Comparison of ENCODE assay signal across 24 cellular contexts in genomic region chr6:149225370-149225769, GRCh38.
"Had no signal": no experiment of that assay in that cellular context is flagged by ENCODE, and none has a peak within 500 bp of the region (broad histone marks: within the 10 kb centered on the region; RNA-seq: fewer than 3 reads in every experiment).

No MANE protein-coding gene starts in this region.

- H3K9me3 ChIP-seq: esophagus squamous epithelium, heart right ventricle, prostate gland, right atrium auricular region, sigmoid colon, spleen, thoracic aorta, tibial nerve, upper lobe of left lung had no signal

- H3K27me3 ChIP-seq: esophagus squamous epithelium, right atrium auricular region, sigmoid colon, spleen, tibial nerve, upper lobe of left lung had no signal

- H3K36me3 ChIP-seq: esophagus squamous epithelium, heart right ventricle, prostate gland, right atrium auricular region, sigmoid colon, spleen, thoracic aorta, tibial nerve, upper lobe of left lung had no signal

- DNase-seq: cortex of kidney; effector memory CD8-positive, alpha-beta T cell; erythroblast; esophagus squamous epithelium; foreskin melanocyte; glutamatergic neuron; heart right ventricle; hippocampal formation; left cardiac atrium; left ventricle myocardium superior; naive thymus-derived CD4-positive, alpha-beta T cell; sigmoid colon; spleen; stimulated activated CD4-positive, alpha-beta T cell treated with anti-CD3 and anti-CD28 coated beads, Interleukin-4, amount 100 ng/mL, for 4 hours; stimulated activated naive CD8-positive, alpha-beta T cell treated with anti-CD3 and anti-CD28 coated beads, Interleukin-15, Interleukin-2, amounts not matched to agents 100 U/mL and 50 U/mL, for 24 hours; upper lobe of left lung had no signal

- H3K27ac ChIP-seq: esophagus squamous epithelium, heart right ventricle, parathyroid adenoma, right atrium auricular region, sigmoid colon, spleen, thoracic aorta, upper lobe of left lung had no signal

- H2AFZ ChIP-seq: parathyroid adenoma had no signal

- H3K4me3 ChIP-seq: esophagus squamous epithelium, heart right ventricle, lung, prostate gland, right atrium auricular region, sigmoid colon, spleen, thoracic aorta, tibial nerve, upper lobe of left lung had no signal

- H3K9ac ChIP-seq: parathyroid adenoma had no signal

- H3K4me1 ChIP-seq: parathyroid adenoma, prostate gland, upper lobe of left lung had no signal

- H3K27me3 Mint-ChIP-seq: effector memory CD8-positive, alpha-beta T cell; memory B cell; naive thymus-derived CD4-positive, alpha-beta T cell; stimulated activated memory B cell treated with anti-CD40 and anti-IgM and Interleukin-4, amounts not matched to agents 10 μg/mL and 1 μg/mL and 100 μg/mL, for 72 hours had no signal

- H3K9me3 Mint-ChIP-seq: effector memory CD8-positive, alpha-beta T cell; memory B cell; stimulated activated memory B cell treated with anti-CD40 and anti-IgM and Interleukin-4, amounts not matched to agents 10 μg/mL and 1 μg/mL and 100 μg/mL, for 72 hours had no signal

- H3K4me3 Mint-ChIP-seq: effector memory CD8-positive, alpha-beta T cell; memory B cell; naive thymus-derived CD4-positive, alpha-beta T cell; stimulated activated memory B cell treated with anti-CD40 and anti-IgM and Interleukin-4, amounts not matched to agents 10 μg/mL and 1 μg/mL and 100 μg/mL, for 72 hours had no signal

- H3K27ac Mint-ChIP-seq: effector memory CD8-positive, alpha-beta T cell; memory B cell; stimulated activated memory B cell treated with anti-CD40 and anti-IgM and Interleukin-4, amounts not matched to agents 10 μg/mL and 1 μg/mL and 100 μg/mL, for 72 hours had no signal

- ATAC-seq: effector memory CD8-positive, alpha-beta T cell; heart right ventricle; left ventricle myocardium superior; naive thymus-derived CD4-positive, alpha-beta T cell; stimulated activated memory B cell treated with anti-CD40 and anti-IgM and Interleukin-4, amounts not matched to agents 10 μg/mL and 1 μg/mL and 100 μg/mL, for 72 hours; stimulated activated naive CD8-positive, alpha-beta T cell treated with anti-CD3 and anti-CD28 coated beads, Interleukin-15, Interleukin-2, amounts not matched to agents 100 U/mL and 50 U/mL, for 24 hours had no signal

- H3K36me3 Mint-ChIP-seq: memory B cell had no signal
